ENCODE assay signal across 10 cellular contexts in the genomic region with DNA sequence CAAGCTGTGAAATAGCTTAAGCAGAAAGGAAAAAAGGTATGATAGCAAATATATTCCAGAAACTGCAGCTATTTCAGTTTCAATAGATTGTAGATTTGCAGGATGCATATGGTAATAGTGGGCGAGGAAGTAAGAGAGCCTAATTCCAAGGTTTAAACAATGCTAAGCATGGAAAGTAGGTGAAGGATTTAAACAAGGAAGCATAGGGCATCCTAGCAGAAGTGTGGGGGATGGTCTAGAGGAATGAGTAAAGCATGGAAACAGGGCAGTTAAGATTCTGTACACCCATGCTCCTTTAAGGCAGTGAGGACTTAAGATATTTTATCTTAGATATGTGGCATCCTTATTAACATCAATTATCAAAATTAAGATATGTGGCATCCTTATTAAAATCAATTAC. TPM values are rescaled to one million over a fixed set of nuclear protein-coding genes. Genes with fewer than 3 reads are reported as not detected.
A peak's percentile ranks its signal among the peaks of the same experiment; 100 is the strongest.
DNase-seq lines count a peak whose midpoint lies in the region; ATAC-seq and TF ChIP-seq lines count a peak whose summit lies in the region.
"Had no signal": no experiment of that assay in that cellular context is flagged by ENCODE, and none has a peak within 500 bp of the region (broad histone marks: within the 10 kb centered on the region; RNA-seq: fewer than 3 reads in every experiment).

No MANE protein-coding gene starts in this region.

- ATAC-seq in CD4-positive, CD25-positive, alpha-beta regulatory T cell (ENCODE audit: low read depth in 2 of 2), result no peak
- ATAC-seq in HG02885 (IDR thresholded peaks at IDR 0.05; ENCODE audit: poor library complexity, unreplicated experiment), result no peak
- ATAC-seq in GM18867 (IDR thresholded peaks at IDR 0.05; ENCODE audit: unreplicated experiment), result no peak
- no peak for ATAC-seq in HG02623 (IDR thresholded peaks at IDR 0.05; ENCODE audit: unreplicated experiment)

- intact Hi-C loops in breast epithelium (cut with DNase I; ENCODE audit: low total_unique reads), result no loop called here

- peaks cover 35 to 80% (median 48%) of the 10 kb centered on the region in 4 donors for H3K4me1 Mint-ChIP-seq in CD4-positive, CD25-positive, alpha-beta regulatory T cell
- peaks cover 41 to 51% (median 41%) of the 10 kb centered on the region in 3 donors for H3K4me1 Mint-ChIP-seq in IgD-negative memory B cell

- DNase-seq in CD4-positive, CD25-positive, alpha-beta regulatory T cell, result no peak
- DNase-seq in breast epithelium (ENCODE audit: low spot score in 2 of 2), result no peak
- no peak for DNase-seq in stimulated activated naive CD4-positive, alpha-beta T cell treated with Interleukin-2 at 50 U/mL for 16 hours (lab: John Stamatoyannopoulos, UW)
- DNase-seq: foreskin melanocyte; NK-92 treated with Interleukin-12 subunit alpha and Interleukin-12 subunit beta, amount 100 ng/mL, for 24 hours had no signal

- H3K27ac Mint-ChIP-seq in CD4-positive, CD25-positive, alpha-beta regulatory T cell, result peak overlapping the region; percentile 15 to 100 (median 83)
- H3K27ac Mint-ChIP-seq in IgD-negative memory B cell, result peak overlapping the region; percentile 5 to 97 (median 21)

- peaks cover 19% of the 10 kb centered on the region for H3K36me3 ChIP-seq in CD4-positive, CD25-positive, alpha-beta regulatory T cell (ENCODE audit: control insufficient read depth, insufficient read depth, low read length)
- H3K36me3 ChIP-seq in breast epithelium (no peaks in the 10 kb centered on the region), muscle layer of duodenum (ENCODE audit: control insufficient read depth in 1 of 2, insufficient read depth in 2 of 2, low read length in 2 of 2) (peaks cover 4 to 11% of the 10 kb centered on the region in 2 donors)

- H3K27me3 Mint-ChIP-seq in CD4-positive, CD25-positive, alpha-beta regulatory T cell, result no peaks in the 10 kb centered on the region
- no peaks in the 10 kb centered on the region for H3K27me3 Mint-ChIP-seq in IgD-negative memory B cell

- peak overlapping the region; percentile 95 to 98 (median 97) for H3K4me3 Mint-ChIP-seq in CD4-positive, CD25-positive, alpha-beta regulatory T cell
- peak overlapping the region; percentile 31 to 100 (median 95) for H3K4me3 Mint-ChIP-seq in IgD-negative memory B cell

- no peak overlapping the region for H3K27ac ChIP-seq in CD4-positive, CD25-positive, alpha-beta regulatory T cell (ENCODE audit: insufficient read depth, low read length, poor library complexity, severe bottlenecking)
- H3K27ac ChIP-seq in breast epithelium (no peak overlapping the region), muscle layer of duodenum (ENCODE audit: low read length) (no peak overlapping the region)

- H3K36me3 Mint-ChIP-seq in CD4-positive, CD25-positive, alpha-beta regulatory T cell, result peaks cover 4% of the 10 kb centered on the region
- peaks cover 4% of the 10 kb centered on the region for H3K36me3 Mint-ChIP-seq in IgD-negative memory B cell

- H3K27me3 ChIP-seq in CD4-positive, CD25-positive, alpha-beta regulatory T cell (ENCODE audit: control insufficient read depth, insufficient read depth, low read length), result no peaks in the 10 kb centered on the region
- H3K27me3 ChIP-seq in breast epithelium (no peaks in the 10 kb centered on the region), muscle layer of duodenum (ENCODE audit: low read depth, low read length) (no peaks in the 10 kb centered on the region)

- H3K4me3 ChIP-seq in CD4-positive, CD25-positive, alpha-beta regulatory T cell (ENCODE audit: low read depth, low read length), result peak overlapping the region; percentile 100
- H3K4me3 ChIP-seq in breast epithelium (peak overlapping the region; percentile 70 to 97 (median 75)), muscle layer of duodenum (ENCODE audit: low read depth in 1 of 2, low read length in 2 of 2) (peak overlapping the region; percentile 15 to 90)

- H3K9me3 Mint-ChIP-seq in CD4-positive, CD25-positive, alpha-beta regulatory T cell, result no peaks in the 10 kb centered on the region
- no peaks in the 10 kb centered on the region for H3K9me3 Mint-ChIP-seq in IgD-negative memory B cell

- TF ChIP-seq CTCF in breast epithelium (IDR thresholded peaks at IDR 0.05), result no peak

- TF ChIP-seq POLR2A in breast epithelium (IDR thresholded peaks at IDR 0.05), result no peak

- peaks cover 61% of the 10 kb centered on the region for H3K4me1 ChIP-seq in CD4-positive, CD25-positive, alpha-beta regulatory T cell (ENCODE audit: control insufficient read depth, insufficient read depth, low read length, poor library complexity, severe bottlenecking)
- H3K4me1 ChIP-seq in breast epithelium (peaks cover 0 to 5% of the 10 kb centered on the region in 2 donors), muscle layer of duodenum (ENCODE audit: control insufficient read depth in 1 of 2, insufficient read depth in 2 of 2, low read length in 2 of 2) (peaks cover 13 to 35% of the 10 kb centered on the region in 2 donors)

- no peaks in the 10 kb centered on the region for H3K9me3 ChIP-seq in CD4-positive, CD25-positive, alpha-beta regulatory T cell (ENCODE audit: control insufficient read depth in 2 of 2, low read length in 2 of 2)
- H3K9me3 ChIP-seq in breast epithelium, result no peaks in the 10 kb centered on the region
- H3K9me3 ChIP-seq in muscle layer of duodenum (ENCODE audit: control insufficient read depth in 1 of 2, low read length in 2 of 2), result no peaks in the 10 kb centered on the region

RNA-seq across cellular contexts. Expression of gene IVNS1ABP, which starts 2.6 kb away (rescaled TPM):
- 373 TPM for total RNA-seq in CD4-positive, CD25-positive, alpha-beta regulatory T cell
- 10 to 100 TPM; 66.9 to 95.2 (median 79.9) TPM for polyA plus RNA-seq in CD4-positive, CD25-positive, alpha-beta regulatory T cell
- polyA plus RNA-seq in IgD-negative memory B cell, result 35.4 TPM
- total RNA-seq in breast epithelium, result 10 to 100 TPM; 51.0 to 92.9 (median 91.1) TPM
